ENCODE assay signal across 8 cellular contexts in genomic region chr19:55166530-55167268, GRCh38. TPM values are rescaled to one million over a fixed set of nuclear protein-coding genes. Genes with fewer than 3 reads are reported as not detected.
DNase-seq lines count a peak whose midpoint lies in the region; ATAC-seq and TF ChIP-seq lines count a peak whose summit lies in the region.

Gene DNAAF3 (minus strand): TSS chr19:55166613. CDS start chr19:55166413, 200 bp downstream.

- H3K4me3 ChIP-seq in AG04450 (ENCODE audit: low read depth, low read length): peak within 1 kb of the TSS; percentile 64
- peak within 1 kb of the TSS; percentile 36 to 54 (median 47) for H3K4me3 ChIP-seq in right lobe of liver

- no peaks in the 10 kb centered on the region; the same call in 1 of the 2 replicates for H3K9me3 ChIP-seq in AG04450 (ENCODE audit: control insufficient read depth, insufficient read depth, low read length)
- no peaks in the 10 kb centered on the region for H3K9me3 ChIP-seq in right lobe of liver

- no peak within 1 kb of the TSS for H3K27ac Mint-ChIP-seq in activated CD4-positive, alpha-beta T cell treated with anti-CD3 and anti-CD28 coated beads, Interleukin-2, amount 10 ng/mL, durations not matched to agents 7 days and 5 days

- peak within 1 kb of the TSS; percentile 79 for H3K4me3 Mint-ChIP-seq in activated CD4-positive, alpha-beta T cell treated with anti-CD3 and anti-CD28 coated beads, Interleukin-2, amount 10 ng/mL, durations not matched to agents 7 days and 5 days

- H3K27ac ChIP-seq in AG04450 (ENCODE audit: low read depth, low read length) (no peak within 1 kb of the TSS), right lobe of liver (no peak within 1 kb of the TSS)

- CTCF ChIA-PET in AG04450 (lab: Charles Lee): interaction anchor here (1.0 to 2.3 kb wide), 5 partner anchors 8 to 301 kb away, joined by 3 to 12 read pairs (median 4); partner anchors contain the start of gene PPP1R12C
- CTCF ChIA-PET in activated CD4-positive, alpha-beta T cell treated with anti-CD3 and anti-CD28 coated beads, Interleukin-2, amount 10 ng/mL, durations not matched to agents 7 days and 5 days (lab: Charles Lee): interaction anchor here (0.6 to 2.3 kb wide), 7 partner anchors 9 to 125 kb away, joined by 3 to 7 read pairs (median 3); partner anchors contain the start of gene SYT5

- no peaks in the 10 kb centered on the region for H3K36me3 Mint-ChIP-seq in activated CD4-positive, alpha-beta T cell treated with anti-CD3 and anti-CD28 coated beads, Interleukin-2, amount 10 ng/mL, durations not matched to agents 7 days and 5 days (ENCODE audit: low read depth)

- no peaks in the 10 kb centered on the region for H3K9me3 Mint-ChIP-seq in activated CD4-positive, alpha-beta T cell treated with anti-CD3 and anti-CD28 coated beads, Interleukin-2, amount 10 ng/mL, durations not matched to agents 7 days and 5 days

- POLR2A ChIA-PET in AG04450 (lab: Yijun Ruan, JAX): interaction anchor here (1.5 kb wide), 1 partner anchor 93 kb away, joined by 3 read pairs; no protein-coding TSS in a partner anchor
- POLR2A ChIA-PET in activated CD4-positive, alpha-beta T cell treated with anti-CD3 and anti-CD28 coated beads, Interleukin-2, amount 10 ng/mL, durations not matched to agents 7 days and 5 days (lab: Charles Lee): no interaction called here

- under 1% methylated on average over 32 of the region's 33 CpGs for WGBS in right lobe of liver (ENCODE audit: insufficient coverage, low coverage, low lambda C conversion rate, missing lambda C conversion rate)

- peaks cover 0 to 5% (median 0%) of the 10 kb centered on the region in 4 donors for H3K4me1 ChIP-seq in right lobe of liver

- ATAC-seq in GM19025 (IDR thresholded peaks at IDR 0.05; ENCODE audit: low read depth, unreplicated experiment) (peak; percentile 58), HG03558 (IDR thresholded peaks at IDR 0.05; ENCODE audit: extremely low read depth, unreplicated experiment) (peak; percentile 43), right lobe of liver (peak; percentile 97 to 99 (median 98))

- TF ChIP-seq CTCF in AG04450 (IDR thresholded peaks at IDR 0.05; ENCODE audit: low read depth, low read length) (no peak), right lobe of liver (IDR thresholded peaks at IDR 0.05) (no peak)

- H3K27me3 ChIP-seq in AG04450 (ENCODE audit: control insufficient read depth, insufficient read depth, low read length): peaks cover 15% of the 10 kb centered on the region
- H3K27me3 ChIP-seq in right lobe of liver: peaks cover 0 to 8% of the 10 kb centered on the region in 2 donors

- TF ChIP-seq POLR2A in right lobe of liver (IDR thresholded peaks at IDR 0.05): no peak

- intact Hi-C loops in right lobe of liver (cut with DNase I): no loop called here

- peak; percentile 90 for DNase-seq in AG04450 (ENCODE audit: low read depth, low spot score)
- peak; percentile 98 to 99 for DNase-seq in NCI-H526 (lab: John Stamatoyannopoulos, UW)
- peak; percentile 81 for DNase-seq in activated CD4-positive, alpha-beta T cell treated with anti-CD3 and anti-CD28 coated beads, Interleukin-2, amount 10 ng/mL, durations not matched to agents 7 days and 5 days
- DNase-seq in effector CD4-positive, alpha-beta T cell: peak; percentile 30
- DNase-seq in right lobe of liver: peak; percentile 92 to 97 (median 96)
- peak; percentile 75 for DNase-seq in stimulated activated CD4-positive, alpha-beta T cell treated with anti-CD3 and anti-CD28 coated beads, Interleukin-4, amount 100 ng/mL, for 1 hour

- H3K4me1 Mint-ChIP-seq in activated CD4-positive, alpha-beta T cell treated with anti-CD3 and anti-CD28 coated beads, Interleukin-2, amount 10 ng/mL, durations not matched to agents 7 days and 5 days: peaks cover 12% of the 10 kb centered on the region

- peaks cover 56% of the 10 kb centered on the region for H3K27me3 Mint-ChIP-seq in activated CD4-positive, alpha-beta T cell treated with anti-CD3 and anti-CD28 coated beads, Interleukin-2, amount 10 ng/mL, durations not matched to agents 7 days and 5 days

- H3K36me3 ChIP-seq in right lobe of liver: no peaks in the 10 kb centered on the region

RNA-seq across cellular contexts. Expression of gene DNAAF3, which starts in this region (rescaled TPM):
- 0.21 TPM in 1 of 2 replicates, not detected in the other for polyA plus RNA-seq in AG04450 (2011; rRNA removed)
- 0.32 TPM in 1 of 2 replicates, not detected in the other for polyA minus RNA-seq in AG04450 (2011; rRNA and poly(A)+ RNA removed)
- total RNA-seq in activated CD4-positive, alpha-beta T cell treated with anti-CD3 and anti-CD28 coated beads, Interleukin-2, amount 10 ng/mL, durations not matched to agents 7 days and 5 days: not detected
- total RNA-seq in right lobe of liver: 1 to 10 TPM in 2 of 6 experiments, under 1 TPM in 4; 0.22 to 4.3 (median 0.49) TPM

Comparison
In these comparisons a context has a peak if more than half of its experiments do, and no peak if none do; other contexts are left out.
1. Peak in DNase-seq and H3K4me3 ChIP-seq in AG04450; RNA of the gene not detected or under 1 TPM.
2. Peak in DNase-seq in activated CD4-positive, alpha-beta T cell treated with anti-CD3 and anti-CD28 coated beads, Interleukin-2, amount 10 ng/mL, durations not matched to agents 7 days and 5 days; RNA of the gene not detected or under 1 TPM.
3. DNase-seq: peak in every context shown above with its lines; median percentile 98 in NCI-H526; 96 in right lobe of liver; 90 in AG04450; 81 in activated CD4-positive, alpha-beta T cell treated with anti-CD3 and anti-CD28 coated beads, Interleukin-2, amount 10 ng/mL, durations not matched to agents 7 days and 5 days; 75 in stimulated activated CD4-positive, alpha-beta T cell treated with anti-CD3 and anti-CD28 coated beads, Interleukin-4, amount 100 ng/mL, for 1 hour; 30 in effector CD4-positive, alpha-beta T cell.
4. ATAC-seq: peak in every context shown above with its lines; median percentile 98 in right lobe of liver; 58 in GM19025; 43 in HG03558.